Comparison of ENCODE assay signal across 20 cellular contexts in genomic region chr9:113166039-113166438, GRCh38.
"Had no signal": no experiment of that assay in that cellular context is flagged by ENCODE, and none has a peak within 500 bp of the region (broad histone marks: within the 10 kb centered on the region; RNA-seq: fewer than 3 reads in every experiment).

No MANE protein-coding gene starts in this region.

- H3K4me3 Mint-ChIP-seq: activated CD4-positive, alpha-beta T cell treated with anti-CD3 and anti-CD28 coated beads, Interleukin-2, amount 10 ng/mL, durations not matched to agents 24 days and 14 days; activated CD8-positive, alpha-beta T cell treated with anti-CD3 and anti-CD28 coated beads for 36 hours; activated T-cell treated with anti-CD3 and anti-CD28 coated beads, Interleukin-2, amount 50 U/mL, for 4 hours; naive thymus-derived CD4-positive, alpha-beta T cell; neural progenitor cell; stimulated activated memory B cell treated with anti-CD40 and anti-IgM and Interleukin-4, amounts not matched to agents 10 μg/mL and 1 μg/mL and 100 μg/mL, for 72 hours; T-helper 1 cell treated with Interleukin-12 subunit alpha and Interleukin-12 subunit beta and Interleukin-4 antibody, amounts not matched to agents 30 μg/mL and 1 μg/mL, for 36 hours had no signal

- DNase-seq: activated CD4-positive, alpha-beta T cell treated with anti-CD3 and anti-CD28 coated beads, Interleukin-2, amount 10 ng/mL, durations not matched to agents 24 days and 14 days; activated CD8-positive, alpha-beta T cell treated with anti-CD3 and anti-CD28 coated beads for 36 hours; activated effector memory CD4-positive, alpha-beta T cell treated with Interleukin-2 at 50 U/mL for 16 hours; activated naive CD4-positive, alpha-beta T cell treated with anti-CD3 and anti-CD28 coated beads, Interleukin-2, amount 50 U/mL, for 16 hours; activated T-cell treated with anti-CD3 and anti-CD28 coated beads, Interleukin-2, amount 50 U/mL, for 4 hours; cerebellar nuclear complex; effector memory CD4-positive, alpha-beta T cell; esophagus squamous epithelium; hypothalamus; islet precursor cell; mesendoderm; naive thymus-derived CD4-positive, alpha-beta T cell; sigmoid colon; stimulated activated CD4-positive, alpha-beta T cell treated with anti-CD3 and anti-CD28 coated beads, Interleukin-4, amount 100 ng/mL, for 24 hours; uterus had no signal

- H3K4me3 ChIP-seq: breast epithelium, esophagus squamous epithelium, neural progenitor cell, sigmoid colon, tibial nerve, uterus had no signal

- H3K9me3 Mint-ChIP-seq: activated CD4-positive, alpha-beta T cell treated with anti-CD3 and anti-CD28 coated beads, Interleukin-2, amount 10 ng/mL, durations not matched to agents 24 days and 14 days; activated CD8-positive, alpha-beta T cell treated with anti-CD3 and anti-CD28 coated beads for 36 hours; activated T-cell treated with anti-CD3 and anti-CD28 coated beads, Interleukin-2, amount 50 U/mL, for 4 hours; naive thymus-derived CD4-positive, alpha-beta T cell; neural progenitor cell; stimulated activated memory B cell treated with anti-CD40 and anti-IgM and Interleukin-4, amounts not matched to agents 10 μg/mL and 1 μg/mL and 100 μg/mL, for 72 hours; T-helper 1 cell treated with Interleukin-12 subunit alpha and Interleukin-12 subunit beta and Interleukin-4 antibody, amounts not matched to agents 30 μg/mL and 1 μg/mL, for 36 hours had no signal

- H3K27me3 Mint-ChIP-seq: activated CD4-positive, alpha-beta T cell treated with anti-CD3 and anti-CD28 coated beads, Interleukin-2, amount 10 ng/mL, durations not matched to agents 24 days and 14 days; activated CD8-positive, alpha-beta T cell treated with anti-CD3 and anti-CD28 coated beads for 36 hours; naive thymus-derived CD4-positive, alpha-beta T cell; stimulated activated memory B cell treated with anti-CD40 and anti-IgM and Interleukin-4, amounts not matched to agents 10 μg/mL and 1 μg/mL and 100 μg/mL, for 72 hours had no signal

- H3K27ac ChIP-seq: esophagus squamous epithelium, neural progenitor cell, sigmoid colon, tibial nerve, uterus had no signal

- ATAC-seq: activated CD8-positive, alpha-beta T cell treated with anti-CD3 and anti-CD28 coated beads for 36 hours; activated T-cell treated with anti-CD3 and anti-CD28 coated beads, Interleukin-2, amount 50 U/mL, for 4 hours; naive thymus-derived CD4-positive, alpha-beta T cell; stimulated activated memory B cell treated with anti-CD40 and anti-IgM and Interleukin-4, amounts not matched to agents 10 μg/mL and 1 μg/mL and 100 μg/mL, for 72 hours had no signal

- H3K27me3 ChIP-seq: breast epithelium, esophagus squamous epithelium, neural progenitor cell, sigmoid colon, tibial nerve, uterus had no signal

- H3K9me3 ChIP-seq: breast epithelium, esophagus squamous epithelium, sigmoid colon, tibial nerve, uterus had no signal

- H3K36me3 ChIP-seq: neural progenitor cell, uterus had no signal

- H3K4me1 Mint-ChIP-seq: activated CD4-positive, alpha-beta T cell treated with anti-CD3 and anti-CD28 coated beads, Interleukin-2, amount 10 ng/mL, durations not matched to agents 24 days and 14 days; naive thymus-derived CD4-positive, alpha-beta T cell; stimulated activated memory B cell treated with anti-CD40 and anti-IgM and Interleukin-4, amounts not matched to agents 10 μg/mL and 1 μg/mL and 100 μg/mL, for 72 hours had no signal

- H3K4me1 ChIP-seq: uterus had no signal

- H3K27ac Mint-ChIP-seq: activated CD4-positive, alpha-beta T cell treated with anti-CD3 and anti-CD28 coated beads, Interleukin-2, amount 10 ng/mL, durations not matched to agents 24 days and 14 days; activated CD8-positive, alpha-beta T cell treated with anti-CD3 and anti-CD28 coated beads for 36 hours; neural progenitor cell; stimulated activated memory B cell treated with anti-CD40 and anti-IgM and Interleukin-4, amounts not matched to agents 10 μg/mL and 1 μg/mL and 100 μg/mL, for 72 hours; T-helper 1 cell treated with Interleukin-12 subunit alpha and Interleukin-12 subunit beta and Interleukin-4 antibody, amounts not matched to agents 30 μg/mL and 1 μg/mL, for 36 hours had no signal
